Comparison of ENCODE assay signal across 12 cellular contexts in the genomic region with DNA sequence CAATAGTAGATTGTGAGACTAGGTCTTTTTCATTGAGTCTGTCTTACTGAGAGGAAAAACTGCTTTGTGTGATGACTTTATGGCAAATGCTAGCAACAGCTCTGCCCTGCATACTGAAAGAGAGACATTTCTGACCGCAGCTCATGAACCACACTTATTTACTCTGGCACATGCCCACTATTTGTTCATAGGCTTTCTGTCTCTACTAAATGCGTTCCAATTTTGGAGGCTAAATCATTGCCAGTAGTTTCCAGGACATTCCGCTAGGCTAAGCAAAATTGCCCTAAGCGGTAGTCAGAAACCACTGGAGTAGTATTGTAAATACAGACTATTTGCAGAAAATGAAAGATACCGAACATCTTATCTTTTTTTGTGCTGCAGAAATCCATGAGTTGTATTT. TPM values are rescaled to one million over a fixed set of nuclear protein-coding genes. Genes with fewer than 3 reads are reported as not detected.
A peak's percentile ranks its signal among the peaks of the same experiment; 100 is the strongest.
DNase-seq lines count a peak whose midpoint lies in the region; ATAC-seq and TF ChIP-seq lines count a peak whose summit lies in the region.
"Had no signal": no experiment of that assay in that cellular context is flagged by ENCODE, and none has a peak within 500 bp of the region (broad histone marks: within the 10 kb centered on the region; RNA-seq: fewer than 3 reads in every experiment).

No MANE protein-coding gene starts in this region.

- no peak overlapping the region for H3K27ac Mint-ChIP-seq in effector memory CD8-positive, alpha-beta T cell
- H3K27ac Mint-ChIP-seq: activated naive CD4-positive, alpha-beta T cell treated with anti-CD3 and anti-CD28 coated beads, Interleukin-2, amount 50 U/mL, for 72 hours; CD4-positive, alpha-beta T cell had no signal

- peak; percentile 83 for DNase-seq in Daoy (ENCODE audit: low read depth)
- DNase-seq in NCI-H226: peak; percentile 20
- peak; percentile 90 for DNase-seq in dedifferentiated amniotic fluid mesenchymal stem cell (ENCODE audit: extremely low spot score)
- DNase-seq in osteoblast (ENCODE audit: insufficient read length, low spot score, missing footprints): peak; percentile 32
- no peak for DNase-seq in COR-L47 (lab: John Stamatoyannopoulos, UW)
- DNase-seq in effector memory CD8-positive, alpha-beta T cell: no peak
- no peak for DNase-seq in SIG-M5 treated with dmso at 0.1 percent for 504 hours (lab: John Stamatoyannopoulos, UW; ENCODE audit: unreplicated experiment)
- no peak for DNase-seq in activated CD4-positive, alpha-beta T cell treated with anti-CD3 and anti-CD28 coated beads, Interleukin-2, amount 50 U/mL, for 4 hours
- DNase-seq: activated CD8-positive, alpha-beta memory T cell treated with anti-CD3 and anti-CD28 coated beads for 24 hours; CD4-positive, alpha-beta T cell; T-helper 1 cell had no signal

- H3K36me3 ChIP-seq in osteoblast (ENCODE audit: insufficient read depth, low read length): no peaks in the 10 kb centered on the region

- no peaks in the 10 kb centered on the region for H3K36me3 Mint-ChIP-seq in effector memory CD8-positive, alpha-beta T cell (ENCODE audit: insufficient read depth)
- H3K36me3 Mint-ChIP-seq: activated naive CD4-positive, alpha-beta T cell treated with anti-CD3 and anti-CD28 coated beads, Interleukin-2, amount 50 U/mL, for 72 hours had no signal

- H3K4me3 Mint-ChIP-seq in effector memory CD8-positive, alpha-beta T cell: no peak overlapping the region
- H3K4me3 Mint-ChIP-seq: CD4-positive, alpha-beta T cell had no signal

- peak overlapping the region; percentile 72 for H3K4me2 ChIP-seq in osteoblast (ENCODE audit: insufficient read depth, low read length)

- H4K20me1 ChIP-seq in osteoblast (ENCODE audit: insufficient read depth, low read length): no peaks in the 10 kb centered on the region

- H3K4me3 ChIP-seq in osteoblast (ENCODE audit: insufficient read depth, low read length): peak overlapping the region; percentile 41

- peaks cover 41% of the 10 kb centered on the region for H3K4me1 ChIP-seq in osteoblast (ENCODE audit: insufficient read depth, low read length)

- no peaks in the 10 kb centered on the region for H3K9me3 ChIP-seq in osteoblast (ENCODE audit: low read depth, low read length)

- H3K4me1 Mint-ChIP-seq in effector memory CD8-positive, alpha-beta T cell (ENCODE audit: low read depth in 2 of 2): no peaks in the 10 kb centered on the region

- H2AFZ ChIP-seq in osteoblast (ENCODE audit: low read length): peak overlapping the region; percentile 77

- H3K79me2 ChIP-seq in osteoblast (ENCODE audit: insufficient read depth, low read length): no peaks in the 10 kb centered on the region

- TF ChIP-seq CTCF in osteoblast (IDR thresholded peaks at IDR 0.05; ENCODE audit: extremely low read depth, low read depth, low read length): no peak

- H3K27ac ChIP-seq in osteoblast (ENCODE audit: low read depth, low read length): peak overlapping the region; percentile 79

- peaks cover 16 to 25% of the 10 kb centered on the region in 2 donors for H3K27me3 Mint-ChIP-seq in effector memory CD8-positive, alpha-beta T cell

- H3K27me3 ChIP-seq in osteoblast (ENCODE audit: insufficient read depth, low read length): no peaks in the 10 kb centered on the region

- H3K9me3 Mint-ChIP-seq in effector memory CD8-positive, alpha-beta T cell: no peaks in the 10 kb centered on the region
- H3K9me3 Mint-ChIP-seq: activated naive CD4-positive, alpha-beta T cell treated with anti-CD3 and anti-CD28 coated beads, Interleukin-2, amount 50 U/mL, for 72 hours; CD4-positive, alpha-beta T cell had no signal

- ATAC-seq in effector memory CD8-positive, alpha-beta T cell (replicated peaks): no peak
- ATAC-seq: activated naive CD4-positive, alpha-beta T cell treated with anti-CD3 and anti-CD28 coated beads, Interleukin-2, amount 50 U/mL, for 72 hours had no signal

RNA-seq across cellular contexts. Expression of a gene that starts 55.6 kb away (rescaled TPM):
- 1.8 and 3.7 TPM in 2 replicates for total RNA-seq in Daoy (2014; rRNA removed; shearing (Covaris generic))
- 1.1 and 2.1 TPM in 2 replicates for total RNA-seq in osteoblast
- total RNA-seq: activated naive CD4-positive, alpha-beta T cell treated with anti-CD3 and anti-CD28 coated beads, Interleukin-2, amount 50 U/mL, for 72 hours; CD4-positive, alpha-beta T cell had no signal

Comparison
In these comparisons a context has a peak if more than half of its experiments do, and no peak if none do; other contexts are left out.
1. DNase-seq: peak in Daoy (single experiment), NCI-H226 (single experiment), dedifferentiated amniotic fluid mesenchymal stem cell (single experiment) and osteoblast (single experiment); none in COR-L47 (single experiment), effector memory CD8-positive, alpha-beta T cell (0 of 3), SIG-M5 treated with dmso at 0.1 percent for 504 hours (single experiment) and activated CD4-positive, alpha-beta T cell treated with anti-CD3 and anti-CD28 coated beads, Interleukin-2, amount 50 U/mL, for 4 hours (0 of 2).